ENCODE assay signal across 21 cellular contexts in the genomic region with DNA sequence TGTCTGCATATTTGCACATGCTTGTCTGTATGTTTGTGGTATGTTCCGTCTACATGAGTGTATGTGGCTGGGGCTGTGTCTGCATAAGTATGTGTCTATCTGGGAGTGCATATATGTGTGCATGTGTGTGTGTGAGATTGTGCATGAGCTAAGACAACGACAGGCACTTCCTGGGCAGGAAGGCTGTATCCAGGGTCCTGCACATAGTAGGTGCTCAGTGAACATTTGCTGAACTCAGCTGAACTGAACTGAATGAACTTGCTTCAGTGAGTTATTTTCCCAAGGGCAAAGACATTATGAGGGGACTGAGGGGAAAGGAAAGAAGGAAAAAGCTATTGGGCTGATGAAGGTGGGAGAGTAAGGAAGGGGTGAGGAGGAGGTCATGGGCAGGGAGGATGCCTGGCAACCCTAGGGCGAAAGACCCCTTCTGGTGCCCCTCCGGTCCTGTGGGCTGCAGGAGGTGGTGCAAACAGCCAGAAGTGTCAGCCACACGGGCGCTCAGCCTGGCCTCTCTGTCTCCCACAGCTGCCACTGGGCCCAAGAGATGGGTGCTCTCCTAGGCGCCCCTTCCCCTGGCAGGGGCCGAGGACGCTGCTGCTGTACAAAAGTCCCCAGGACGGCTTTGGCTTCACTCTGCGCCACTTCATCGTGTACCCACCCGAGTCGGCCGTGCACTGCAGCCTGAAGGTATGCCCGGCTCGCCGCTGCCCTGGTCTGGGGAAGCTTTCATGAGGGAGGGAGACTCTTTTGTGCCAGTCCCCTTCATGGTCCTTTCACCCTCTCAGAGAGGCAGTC.
"Had no signal": no experiment of that assay in that cellular context is flagged by ENCODE, and none has a peak within 500 bp of the region (broad histone marks: within the 10 kb centered on the region; RNA-seq: fewer than 3 reads in every experiment).

No MANE protein-coding gene starts in this region.

- H3K27ac ChIP-seq: epithelial cell of prostate, prostate gland, skin epidermis, suprapubic skin, upper lobe of right lung had no signal

- H3K36me3 ChIP-seq: prostate gland had no signal

- H3K36me3 Mint-ChIP-seq: activated naive CD8-positive, alpha-beta T cell had no signal

- H3K9me3 ChIP-seq: mucosa of descending colon, prostate gland, suprapubic skin, upper lobe of right lung had no signal

- H3K4me3 ChIP-seq: mucosa of descending colon, prostate gland, skin epidermis, suprapubic skin, upper lobe of right lung had no signal

- DNase-seq: activated CD4-positive, alpha-beta T cell treated with anti-CD3 and anti-CD28 coated beads for 4 hours; activated CD8-positive, alpha-beta memory T cell treated with anti-CD3 and anti-CD28 coated beads, Interleukin-2, amount 50 U/mL, for 48 hours; activated CD8-positive, alpha-beta T cell treated with anti-CD3 and anti-CD28 coated beads, Interleukin-2, amount 10 ng/mL, durations not matched to agents 7 days and 5 days; activated gamma-delta T cell treated with Interleukin-2 at 50 U/mL for 16 hours; activated T-cell treated with anti-CD3 and anti-CD28 coated beads, Interleukin-2, amount 50 U/mL, for 72 hours; amygdala; effector memory CD8-positive, alpha-beta T cell; left cardiac atrium; mucosa of descending colon; naive thymus-derived CD4-positive, alpha-beta T cell; nucleus accumbens; stimulated activated naive CD8-positive, alpha-beta T cell treated with anti-CD3 and anti-CD28 coated beads, Interleukin-15, Interleukin-2, amounts not matched to agents 100 U/mL and 50 U/mL, for 24 hours; T-helper 17 cell; upper lobe of right lung had no signal

- H3K4me3 Mint-ChIP-seq: activated CD8-positive, alpha-beta T cell treated with anti-CD3 and anti-CD28 coated beads, Interleukin-2, amount 10 ng/mL, durations not matched to agents 7 days and 5 days; activated naive CD8-positive, alpha-beta T cell; activated T-cell treated with anti-CD3 and anti-CD28 coated beads, Interleukin-2, amount 50 U/mL, for 72 hours; dendritic cell treated with granulocyte-macrophage colony-stimulating factor and Interleukin-4, amounts not matched to agents 40 ng/mL and 50 ng/mL, for 4 days; effector memory CD8-positive, alpha-beta T cell; naive thymus-derived CD4-positive, alpha-beta T cell; T-helper 17 cell had no signal

- ATAC-seq: activated CD8-positive, alpha-beta T cell treated with anti-CD3 and anti-CD28 coated beads, Interleukin-2, amount 10 ng/mL, durations not matched to agents 7 days and 5 days; activated T-cell treated with anti-CD3 and anti-CD28 coated beads, Interleukin-2, amount 50 U/mL, for 72 hours; effector memory CD8-positive, alpha-beta T cell; left cardiac atrium; mucosa of descending colon; naive thymus-derived CD4-positive, alpha-beta T cell; right cardiac atrium; stimulated activated naive CD8-positive, alpha-beta T cell treated with anti-CD3 and anti-CD28 coated beads, Interleukin-15, Interleukin-2, amounts not matched to agents 100 U/mL and 50 U/mL, for 24 hours; T-helper 17 cell; upper lobe of right lung had no signal

- H3K27ac Mint-ChIP-seq: activated CD8-positive, alpha-beta T cell treated with anti-CD3 and anti-CD28 coated beads, Interleukin-2, amount 10 ng/mL, durations not matched to agents 7 days and 5 days; activated naive CD8-positive, alpha-beta T cell; activated T-cell treated with anti-CD3 and anti-CD28 coated beads, Interleukin-2, amount 50 U/mL, for 72 hours; dendritic cell treated with granulocyte-macrophage colony-stimulating factor and Interleukin-4, amounts not matched to agents 40 ng/mL and 50 ng/mL, for 4 days; effector memory CD8-positive, alpha-beta T cell; naive thymus-derived CD4-positive, alpha-beta T cell; T-helper 17 cell had no signal

- H3K27me3 ChIP-seq: suprapubic skin had no signal

- H3K9me3 Mint-ChIP-seq: activated T-cell treated with anti-CD3 and anti-CD28 coated beads, Interleukin-2, amount 50 U/mL, for 72 hours; dendritic cell treated with granulocyte-macrophage colony-stimulating factor and Interleukin-4, amounts not matched to agents 40 ng/mL and 50 ng/mL, for 4 days; effector memory CD8-positive, alpha-beta T cell had no signal
